10 cellular contexts compared by ENCODE assay signal in genomic region chr6:143673638-143674037, GRCh38. TPM values are rescaled to one million over a fixed set of nuclear protein-coding genes. Genes with fewer than 3 reads are reported as not detected.
DNase-seq lines count a peak whose midpoint lies in the region; ATAC-seq and TF ChIP-seq lines count a peak whose summit lies in the region.
"Had no signal": no experiment of that assay in that cellular context is flagged by ENCODE, and none has a peak within 500 bp of the region (broad histone marks: within the 10 kb centered on the region; RNA-seq: fewer than 3 reads in every experiment).

No MANE protein-coding gene starts in this region.

- peaks cover 44% of the 10 kb centered on the region for H3K4me1 ChIP-seq in skeletal muscle satellite cell (ENCODE audit: control insufficient read depth, insufficient read depth, low read length)

- no peak for ATAC-seq in left lobe of liver

- H3K4me3 ChIP-seq in fibroblast of the aortic adventitia (ENCODE audit: low read depth, low read length) (no peak overlapping the region), skeletal muscle satellite cell (ENCODE audit: low read length) (no peak overlapping the region)
- H3K4me3 ChIP-seq: dorsolateral prefrontal cortex had no signal

- no peaks in the 10 kb centered on the region for H3K36me3 ChIP-seq in skeletal muscle satellite cell (ENCODE audit: insufficient read depth, low read length)

- peak overlapping the region; percentile 39 for H3K9ac ChIP-seq in skeletal muscle satellite cell (ENCODE audit: low read depth, low read length)

- H3K9me3 ChIP-seq in skeletal muscle satellite cell (replicated peaks; ENCODE audit: low read length) = no peaks in the 10 kb centered on the region

- H3K27me3 ChIP-seq in skeletal muscle satellite cell (ENCODE audit: control insufficient read depth, insufficient read depth, low read length) = no peaks in the 10 kb centered on the region
- H3K27me3 ChIP-seq: dorsolateral prefrontal cortex had no signal

- TF ChIP-seq CTCF in fibroblast of the aortic adventitia (IDR thresholded peaks at IDR 0.05; ENCODE audit: insufficient read depth, low read length) = no peak

- peak overlapping the region; percentile 41 for H3K4me2 ChIP-seq in skeletal muscle satellite cell (ENCODE audit: low read length)

- DNase-seq in GM04504 (ENCODE audit: low read depth) (peak; percentile 64), RPMI7951 (ENCODE audit: low read depth) (peak; percentile 26), fibroblast of the aortic adventitia (ENCODE audit: low read depth) (peak; percentile 89), left lobe of liver (ENCODE audit: low spot score) (no peak)
- no peak for DNase-seq in activated T-cell treated with anti-CD3 and anti-CD28 coated beads, Interleukin-2, amount 50 U/mL, for 48 hours
- no peak for DNase-seq in stimulated activated naive CD4-positive, alpha-beta T cell (lab: John Stamatoyannopoulos, UW)
- DNase-seq in activated T-cell treated with anti-CD3 and anti-CD28 coated beads, Interleukin-2, amount 50 U/mL, for 1 hour = no peak
- DNase-seq: activated CD4-positive, alpha-beta T cell treated with anti-CD3 and anti-CD28 coated beads, Interleukin-2, amount 50 U/mL, for 48 hours; dorsolateral prefrontal cortex had no signal

RNA-seq across cellular contexts. Expression of gene PHACTR2, which starts 4.1 kb away (rescaled TPM):
- total RNA-seq in RPMI7951 (2014; rRNA removed; shearing (Covaris generic)) = 23.7 and 30.3 TPM in 2 replicates
- total RNA-seq in fibroblast of the aortic adventitia (ENCODE audit: low replicate concordance) = 25.8 and 74.7 TPM in 2 replicates
- total RNA-seq in skeletal muscle satellite cell (2012; rRNA removed) = 33.7 and 35.4 TPM in 2 replicates
- 20.0 TPM for total RNA-seq in left lobe of liver

Comparison
In these comparisons a context has a peak if more than half of its experiments do, and no peak if none do; other contexts are left out.
1. DNase-seq: peak in GM04504 (single experiment), RPMI7951 (single experiment) and fibroblast of the aortic adventitia (single experiment); none in activated T-cell treated with anti-CD3 and anti-CD28 coated beads, Interleukin-2, amount 50 U/mL, for 48 hours (0 of 2), stimulated activated naive CD4-positive, alpha-beta T cell (0 of 6), activated T-cell treated with anti-CD3 and anti-CD28 coated beads, Interleukin-2, amount 50 U/mL, for 1 hour (single experiment) and left lobe of liver (single experiment).